In the genomic region with DNA sequence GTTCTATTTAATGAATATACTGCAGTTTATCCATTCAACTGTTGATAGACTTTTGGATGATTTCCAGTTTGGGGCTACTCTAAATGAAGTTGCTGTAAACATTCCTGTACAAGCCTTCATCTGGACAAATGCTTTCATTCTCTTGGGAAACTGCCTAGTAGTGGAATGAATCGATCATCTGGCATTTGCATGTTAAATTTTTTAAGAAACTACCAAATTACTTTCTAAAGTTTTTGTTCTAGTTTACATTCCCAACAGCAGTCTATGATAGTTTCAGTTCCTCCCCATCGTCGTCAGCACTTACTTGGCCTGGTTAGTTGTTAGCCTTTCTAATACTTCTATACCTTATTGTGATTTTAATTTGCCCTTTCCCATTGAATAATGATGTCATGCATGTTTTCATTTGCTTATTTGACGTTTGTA, we compare ENCODE assay signal across 15 cellular contexts.
DNase-seq lines count a peak whose midpoint lies in the region; ATAC-seq and TF ChIP-seq lines count a peak whose summit lies in the region.
"Had no signal": no experiment of that assay in that cellular context is flagged by ENCODE, and none has a peak within 500 bp of the region (broad histone marks: within the 10 kb centered on the region; RNA-seq: fewer than 3 reads in every experiment).

No MANE protein-coding gene starts in this region.

- H3K27ac ChIP-seq in fibroblast of lung (ENCODE audit: insufficient read depth, low read length) (peak overlapping the region; percentile 41), esophagus squamous epithelium (no peak overlapping the region), SJCRH30 (no peak overlapping the region)

- no peaks in the 10 kb centered on the region for H3K9me3 ChIP-seq in fibroblast of lung (ENCODE audit: control insufficient read depth, insufficient read depth, low read depth, low read length)
- H3K9me3 ChIP-seq in esophagus squamous epithelium: no peaks in the 10 kb centered on the region
- H3K9me3 ChIP-seq in SJCRH30 (replicated peaks): no peaks in the 10 kb centered on the region

- H3K4me3 ChIP-seq in fibroblast of lung (replicated peaks in 1 of 4; ENCODE audit: control extremely low read depth in 1 of 4, insufficient read depth in 1 of 4, low read depth in 3 of 4, low read length in 4 of 4): peak overlapping the region in 3 of 4 experiments; percentile 1 to 9 (median 7)
- peak overlapping the region in 1 of 4 donors; percentile 28 for H3K4me3 ChIP-seq in esophagus squamous epithelium
- no peak overlapping the region for H3K4me3 ChIP-seq in SJCRH30

- no peaks in the 10 kb centered on the region for H3K79me2 ChIP-seq in fibroblast of lung (ENCODE audit: control insufficient read depth, insufficient read depth, low read length)

- DNase-seq in GM04503 (ENCODE audit: low read depth) (peak; percentile 53), fibroblast of lung (ENCODE audit: low read depth in 2 of 2) (peak; percentile 77 to 97), esophagus squamous epithelium (lab: John Stamatoyannopoulos, UW) (no peak), SJCRH30 (no peak), LoVo (ENCODE audit: low spot score) (no peak)
- DNase-seq: activated CD4-positive, alpha-beta T cell treated with anti-CD3 and anti-CD28 coated beads for 1 hour; activated naive CD4-positive, alpha-beta T cell; effector CD8-positive, alpha-beta T cell; midbrain; NCI-H2171 treated with DMSO at 0.1 percent for 48 hours; retina; SHP77 had no signal

- TF ChIP-seq POLR2A in esophagus squamous epithelium (IDR thresholded peaks at IDR 0.05): no peak

- H4K20me1 ChIP-seq in fibroblast of lung (ENCODE audit: control insufficient read depth, extremely low read depth, insufficient read depth, low read length): no peaks in the 10 kb centered on the region

- no peaks in the 10 kb centered on the region for H3K27me3 ChIP-seq in fibroblast of lung (ENCODE audit: control insufficient read depth, insufficient read depth, low read length)
- no peaks in the 10 kb centered on the region for H3K27me3 ChIP-seq in esophagus squamous epithelium
- no peaks in the 10 kb centered on the region for H3K27me3 ChIP-seq in SJCRH30

- H3K36me3 ChIP-seq in fibroblast of lung (ENCODE audit: control insufficient read depth, insufficient read depth, low read length) (no peaks in the 10 kb centered on the region), esophagus squamous epithelium (peaks cover 0 to 5% (median 0%) of the 10 kb centered on the region in 3 donors), SJCRH30 (0 out of 2 replicates have a peak, but pooled peaks cover 3% of the 10 kb centered on the region)

- H3K9ac ChIP-seq in fibroblast of lung (ENCODE audit: insufficient read depth, low read length): no peak overlapping the region

- WGBS in esophagus squamous epithelium, 2 donors: 40 to 55% methylated on average over 4 of the region's 4 CpGs

- intact Hi-C loops in esophagus squamous epithelium (cut with DNase I): no loop called here

- H2AFZ ChIP-seq in fibroblast of lung (ENCODE audit: low read length): no peak overlapping the region

- H3K4me1 ChIP-seq in fibroblast of lung (ENCODE audit: control insufficient read depth, extremely low read depth, insufficient read depth, low read length) (peaks cover 9% of the 10 kb centered on the region), esophagus squamous epithelium (no peaks in the 10 kb centered on the region), SJCRH30 (no peaks in the 10 kb centered on the region)

- ATAC-seq in GM21381 (IDR thresholded peaks at IDR 0.05; ENCODE audit: unreplicated experiment): peak; percentile 80
- ATAC-seq in HG03175 (IDR thresholded peaks at IDR 0.05; ENCODE audit: unreplicated experiment): peak; percentile 64
- ATAC-seq in HG03571 (IDR thresholded peaks at IDR 0.05; ENCODE audit: unreplicated experiment): no peak

- TF ChIP-seq CTCF in fibroblast of lung (conservative IDR thresholded peaks at IDR 0.05 in 1 of 2, IDR thresholded peaks at IDR 0.05 in 1 of 2; ENCODE audit: low read depth in 1 of 2, low read length in 2 of 2) (no peak), esophagus squamous epithelium (IDR thresholded peaks at IDR 0.05) (no peak)

- H3K4me2 ChIP-seq in fibroblast of lung (ENCODE audit: extremely low read depth, insufficient read depth, low read length): peak overlapping the region; percentile 69

Comparison
In these comparisons a context has a peak if more than half of its experiments do, and no peak if none do; other contexts are left out.
1. DNase-seq: peak in GM04503 (single experiment) and fibroblast of lung (2 of 2); none in esophagus squamous epithelium (single experiment), SJCRH30 (0 of 2) and LoVo (single experiment).